Comparison of ENCODE assay signal across 1 cellular context in genomic region chr1:1185101-1185765, GRCh38.
A peak's percentile ranks its signal among the peaks of the same experiment; 100 is the strongest.
TF ChIP-seq lines count a peak whose summit lies in the region.

No MANE protein-coding gene starts in this region.

TF ChIP-seq in GM12878, 131 proteins besides CTCF, POLR2A, EP300 and RAD21:
- TF ChIP-seq SP1 (IDR thresholded peaks at IDR 0.05; ENCODE audit: low read depth, low read length) = no peak
- TF ChIP-seq PRDM15 (CRISPR knock-in tag; IDR thresholded peaks at IDR 0.05) = no peak
- peak; percentile 42; the same call in 1 of the 2 replicates for TF ChIP-seq PAX5 (IDR thresholded peaks at IDR 0.05; ENCODE audit: borderline replicate concordance, low read depth, low read length)
- no peak for TF ChIP-seq CBX5 (IDR thresholded peaks at IDR 0.05; ENCODE audit: low read depth)
- TF ChIP-seq HDAC2 (IDR thresholded peaks at IDR 0.05) = no peak
- TF ChIP-seq KDM1A (IDR thresholded peaks at IDR 0.05; ENCODE audit: borderline replicate concordance) = no peak
- peak in 1 of 2 experiments; percentile 57; a peak in 1 of 3 replicates for TF ChIP-seq EGR1 (IDR thresholded peaks at IDR 0.05; ENCODE audit: borderline replicate concordance in 1 of 2, low read depth in 2 of 2, low read length in 2 of 2)
